In genomic region chr1:66294692-66295384, GRCh38 we compare ENCODE assay signal across 8 cellular contexts.
DNase-seq lines count a peak whose midpoint lies in the region; ATAC-seq and TF ChIP-seq lines count a peak whose summit lies in the region.

No MANE protein-coding gene starts in this region.

- H3K36me3 ChIP-seq in osteoblast (ENCODE audit: insufficient read depth, low read length), result no peaks in the 10 kb centered on the region

- H3K27ac ChIP-seq in osteoblast (ENCODE audit: low read depth, low read length), result peak overlapping the region; percentile 37

- H3K79me2 ChIP-seq in osteoblast (ENCODE audit: insufficient read depth, low read length), result no peaks in the 10 kb centered on the region

- no peak overlapping the region for H2AFZ ChIP-seq in osteoblast (ENCODE audit: low read length)

- no peak for TF ChIP-seq CTCF in osteoblast (IDR thresholded peaks at IDR 0.05; ENCODE audit: extremely low read depth, low read depth, low read length)

- no peak overlapping the region for H3K4me2 ChIP-seq in osteoblast (ENCODE audit: insufficient read depth, low read length)

- H3K4me1 ChIP-seq in osteoblast (ENCODE audit: insufficient read depth, low read length), result peaks cover 20% of the 10 kb centered on the region

- no peaks in the 10 kb centered on the region for H3K9me3 ChIP-seq in osteoblast (ENCODE audit: low read depth, low read length)

- H3K4me3 ChIP-seq in osteoblast (ENCODE audit: insufficient read depth, low read length), result no peak overlapping the region

- no peak for ATAC-seq in HG03571 (IDR thresholded peaks at IDR 0.05; ENCODE audit: unreplicated experiment)
- ATAC-seq in HG03342 (IDR thresholded peaks at IDR 0.05; ENCODE audit: unreplicated experiment), result no peak

- peak; percentile 22 for DNase-seq in Caki2 (ENCODE audit: low read depth)
- DNase-seq in LoVo (ENCODE audit: low spot score), result peak; percentile 79
- DNase-seq in dermis blood vessel endothelial cell, result peak; percentile 68
- no peak for DNase-seq in osteoblast (ENCODE audit: insufficient read length, low spot score, missing footprints)
- DNase-seq in mesenteric fat pad (ENCODE audit: low spot score), result no peak
- no peak for DNase-seq in NCI-H2081 (lab: John Stamatoyannopoulos, UW)

- in situ Hi-C loops in Caki2 (cut with HindIII; ENCODE audit: low pct_unique_long_range_greater_than_20kb, low sequenced_read_pairs), result no loop called here

- no peaks in the 10 kb centered on the region for H3K27me3 ChIP-seq in osteoblast (ENCODE audit: insufficient read depth, low read length)

- H4K20me1 ChIP-seq in osteoblast (ENCODE audit: insufficient read depth, low read length), result no peaks in the 10 kb centered on the region

Comparison
In these comparisons a context has a peak if more than half of its experiments do, and no peak if none do; other contexts are left out.
1. DNase-seq: peak in Caki2 (single experiment), LoVo (single experiment) and dermis blood vessel endothelial cell (single experiment); none in osteoblast (single experiment), mesenteric fat pad (single experiment) and NCI-H2081 (0 of 2).